ENCODE assay signal across 9 cellular contexts in genomic region chr7:99330314-99330961, GRCh38. TPM values are rescaled to one million over a fixed set of nuclear protein-coding genes. Genes with fewer than 3 reads are reported as not detected.
DNase-seq lines count a peak whose midpoint lies in the region; ATAC-seq and TF ChIP-seq lines count a peak whose summit lies in the region.
"Not testable (repeated sequence)": the region's sequence is repeated elsewhere in the genome, so short reads cannot be mapped to it uniquely, and the experiment has no call there.
"Had no signal": no experiment of that assay in that cellular context is flagged by ENCODE, and none has a peak within 500 bp of the region (broad histone marks: within the 10 kb centered on the region; RNA-seq: fewer than 3 reads in every experiment).

No MANE protein-coding gene starts in this region.

- CTCF ChIA-PET in HEK293 (lab: Yijun Ruan, JAX): interaction anchor here (0.7 to 1.4 kb wide), 3 partner anchors 9 to 16 kb away, joined by 3 to 4 read pairs (median 3); no protein-coding TSS in a partner anchor

- not testable (repeated sequence) for TF ChIP-seq CTCF in AG10803 (conservative IDR thresholded peaks at IDR 0.05; ENCODE audit: low read length); HEK293 (tag by site-specific recombination; IDR thresholded peaks at IDR 0.05); left lung (IDR thresholded peaks at IDR 0.05)

- intact Hi-C loops in left lung (cut with DNase I): not testable (repeated sequence)

- H3K4me2 ChIP-seq in skeletal muscle satellite cell (ENCODE audit: low read length): peak overlapping the region; percentile 74

- peak overlapping the region; percentile 55 for H3K4me3 Mint-ChIP-seq in T-helper 1 cell treated with Interleukin-12 subunit alpha and Interleukin-12 subunit beta and Interleukin-4 antibody, amounts not matched to agents 30 μg/mL and 1 μg/mL, for 36 hours

- H3K4me1 Mint-ChIP-seq in T-helper 1 cell treated with Interleukin-12 subunit alpha and Interleukin-12 subunit beta and Interleukin-4 antibody, amounts not matched to agents 30 μg/mL and 1 μg/mL, for 36 hours (ENCODE audit: low read depth): peaks cover 36% of the 10 kb centered on the region

- H3K27me3 ChIP-seq in esophagus (ENCODE audit: control insufficient read depth in 1 of 2, insufficient read depth in 2 of 2, low read length in 2 of 2); left lung; skeletal muscle satellite cell (ENCODE audit: control insufficient read depth, insufficient read depth, low read length): not testable (repeated sequence)

- not testable (repeated sequence) for H3K4me1 ChIP-seq in HEK293 (ENCODE audit: control insufficient read depth, insufficient read depth, low read length); esophagus (ENCODE audit: control insufficient read depth in 2 of 2, insufficient read depth in 2 of 2, low read length in 1 of 2)
- H3K4me1 ChIP-seq in left lung (peaks cover 24 to 59% of the 10 kb centered on the region in 2 donors), skeletal muscle satellite cell (ENCODE audit: control insufficient read depth, insufficient read depth, low read length) (peaks cover 39% of the 10 kb centered on the region)

- H3K27me3 Mint-ChIP-seq in T-helper 1 cell treated with Interleukin-12 subunit alpha and Interleukin-12 subunit beta and Interleukin-4 antibody, amounts not matched to agents 30 μg/mL and 1 μg/mL, for 36 hours (ENCODE audit: low read depth): not testable (repeated sequence)

- H3K36me3 ChIP-seq in HEK293 (ENCODE audit: control insufficient read depth in 2 of 2, insufficient read depth in 1 of 2, low read length in 2 of 2) (peaks cover 22 to 23% of the 10 kb centered on the region in 2 experiments), left lung (peaks cover 0 to 28% of the 10 kb centered on the region in 2 donors), skeletal muscle satellite cell (ENCODE audit: insufficient read depth, low read length) (peaks cover 19% of the 10 kb centered on the region)
- not testable (repeated sequence) for H3K36me3 ChIP-seq in esophagus (ENCODE audit: control insufficient read depth in 2 of 2, insufficient read depth in 2 of 2, low read length in 1 of 2)

- 63 to 66% methylated on average over 8 of the region's 8 CpGs for WGBS in esophagus, 2 donors

- H3K9me3 Mint-ChIP-seq in T-helper 1 cell treated with Interleukin-12 subunit alpha and Interleukin-12 subunit beta and Interleukin-4 antibody, amounts not matched to agents 30 μg/mL and 1 μg/mL, for 36 hours; activated naive CD4-positive, alpha-beta T cell treated with anti-CD3 and anti-CD28 coated beads, Interleukin-2, amount 50 U/mL, for 72 hours: not testable (repeated sequence)

- H3K27ac ChIP-seq in HEK293 (ENCODE audit: extremely low read depth, low read depth, low read length) (peak overlapping the region; percentile 34), esophagus (ENCODE audit: low read depth in 2 of 2, low read length in 1 of 2) (peak overlapping the region; percentile 62 to 69), left lung (peak overlapping the region; percentile 23 to 78)

- peak overlapping the region; percentile 91 for H3K27ac Mint-ChIP-seq in T-helper 1 cell treated with Interleukin-12 subunit alpha and Interleukin-12 subunit beta and Interleukin-4 antibody, amounts not matched to agents 30 μg/mL and 1 μg/mL, for 36 hours
- peak overlapping the region; percentile 79 to 92 for H3K27ac Mint-ChIP-seq in activated naive CD4-positive, alpha-beta T cell treated with anti-CD3 and anti-CD28 coated beads, Interleukin-2, amount 50 U/mL, for 72 hours

- peaks cover 17% of the 10 kb centered on the region for H3K36me3 Mint-ChIP-seq in T-helper 1 cell treated with Interleukin-12 subunit alpha and Interleukin-12 subunit beta and Interleukin-4 antibody, amounts not matched to agents 30 μg/mL and 1 μg/mL, for 36 hours (ENCODE audit: low read depth)
- peaks cover 10 to 14% of the 10 kb centered on the region in 2 donors for H3K36me3 Mint-ChIP-seq in activated naive CD4-positive, alpha-beta T cell treated with anti-CD3 and anti-CD28 coated beads, Interleukin-2, amount 50 U/mL, for 72 hours

- DNase-seq in AG10803 (ENCODE audit: low read depth): peak; percentile 75
- DNase-seq in NCI-H226: peak; percentile 89
- not testable (repeated sequence) for DNase-seq in activated naive CD4-positive, alpha-beta T cell treated with anti-CD3 and anti-CD28 coated beads, Interleukin-2, amount 50 U/mL, for 72 hours (ENCODE audit: low spot score in 2 of 2); left lung

- not testable (repeated sequence) for H3K9me3 ChIP-seq in HEK293 (ENCODE audit: control insufficient read depth, insufficient read depth, low read depth, low read length); esophagus (ENCODE audit: control insufficient read depth in 2 of 2, insufficient read depth in 1 of 2, low read depth in 1 of 2, low read length in 1 of 2); left lung; skeletal muscle satellite cell (replicated peaks; ENCODE audit: low read length)

- not testable (repeated sequence) for H3K4me3 ChIP-seq in AG10803 (ENCODE audit: low read length); HEK293 (ENCODE audit: low read depth, low read length); esophagus (ENCODE audit: low read depth in 1 of 2, low read length in 2 of 2); left lung
- H3K4me3 ChIP-seq in skeletal muscle satellite cell (ENCODE audit: low read length): peak overlapping the region; percentile 46

- POLR2A ChIA-PET in HEK293 (lab: Yijun Ruan, JAX): not testable (repeated sequence)

- peak overlapping the region; percentile 53 for H3K9ac ChIP-seq in skeletal muscle satellite cell (ENCODE audit: low read depth, low read length)

- peak; percentile 66 to 72 for ATAC-seq in activated naive CD4-positive, alpha-beta T cell treated with anti-CD3 and anti-CD28 coated beads, Interleukin-2, amount 50 U/mL, for 72 hours
- peak; percentile 27 for ATAC-seq in left lung

TF ChIP-seq in HEK293, 187 proteins besides CTCF, POLR2A, EP300 and RAD21 (continues in another document):
- TF ChIP-seq ZNF600 (tag by site-specific recombination; IDR thresholded peaks at IDR 0.05) (peak; percentile 60; the same call in 1 of the 2 replicates), EGR2 (tag by site-specific recombination; IDR thresholded peaks at IDR 0.05; ENCODE audit: low read depth) (peak; percentile 48; the same call in 1 of the 2 replicates), ZNF394 (tag by site-specific recombination; IDR thresholded peaks at IDR 0.05; ENCODE audit: borderline replicate concordance) (peak; percentile 53; the same call in 1 of the 2 replicates), SCRT2 (tag by site-specific recombination; IDR thresholded peaks at IDR 0.05) (peak; percentile 29), ZNF660 (tag by site-specific recombination; IDR thresholded peaks at IDR 0.05) (0 out of 2 replicates have a peak, but pooled peaks have one; percentile 69), ZNF24 (tag by site-specific recombination; IDR thresholded peaks at IDR 0.05) (peak; percentile 78; the same call in 1 of the 2 replicates), ZNF324 (tag by site-specific recombination; IDR thresholded peaks at IDR 0.05) (0 out of 2 replicates have a peak, but pooled peaks have one; percentile 60), ZNF335 (tag by site-specific recombination; conservative IDR thresholded peaks at IDR 0.05) (peak; percentile 92)
- TF ChIP-seq, protein P1, sequence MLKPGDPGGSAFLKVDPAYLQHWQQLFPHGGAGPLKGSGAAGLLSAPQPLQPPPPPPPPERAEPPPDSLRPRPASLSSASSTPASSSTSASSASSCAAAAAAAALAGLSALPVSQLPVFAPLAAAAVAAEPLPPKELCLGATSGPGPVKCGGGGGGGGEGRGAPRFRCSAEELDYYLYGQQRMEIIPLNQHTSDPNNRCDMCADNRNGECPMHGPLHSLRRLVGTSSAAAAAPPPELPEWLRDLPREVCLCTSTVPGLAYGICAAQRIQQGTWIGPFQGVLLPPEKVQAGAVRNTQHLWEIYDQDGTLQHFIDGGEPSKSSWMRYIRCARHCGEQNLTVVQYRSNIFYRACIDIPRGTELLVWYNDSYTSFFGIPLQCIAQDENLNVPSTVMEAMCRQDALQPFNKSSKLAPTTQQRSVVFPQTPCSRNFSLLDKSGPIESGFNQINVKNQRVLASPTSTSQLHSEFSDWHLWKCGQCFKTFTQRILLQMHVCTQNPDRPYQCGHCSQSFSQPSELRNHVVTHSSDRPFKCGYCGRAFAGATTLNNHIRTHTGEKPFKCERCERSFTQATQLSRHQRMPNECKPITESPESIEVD (tag by site-specific recombination; IDR thresholded peaks at IDR 0.05): peak; percentile 22; the same call in 1 of the 2 replicates

RNA-seq across cellular contexts. Expression of gene ARPC1A, which starts 4.7 kb away (rescaled TPM):
- total RNA-seq in activated naive CD4-positive, alpha-beta T cell treated with anti-CD3 and anti-CD28 coated beads, Interleukin-2, amount 50 U/mL, for 72 hours: 10 to 100 TPM; 43.5 to 57.2 TPM
- 100 to 1,000 TPM; 150 to 209 TPM for polyA plus RNA-seq in esophagus
- total RNA-seq in left lung: 100 to 1,000 TPM; 142 to 158 TPM
- 237 and 313 TPM in 2 replicates for total RNA-seq in skeletal muscle satellite cell (2012; rRNA removed)

RNA-seq across cellular contexts. Expression of gene ARPC1B, which starts 44.1 kb away (rescaled TPM):
- 100 to 1,000 TPM; 254 to 333 TPM for total RNA-seq in activated naive CD4-positive, alpha-beta T cell treated with anti-CD3 and anti-CD28 coated beads, Interleukin-2, amount 50 U/mL, for 72 hours
- polyA plus RNA-seq in esophagus: 10 to 100 TPM; 18.0 to 55.7 TPM
- total RNA-seq in left lung: 100 to 1,000 TPM; 280 to 311 TPM
- 391 and 451 TPM in 2 replicates for total RNA-seq in skeletal muscle satellite cell (2012; rRNA removed)

RNA-seq across cellular contexts. Expression of gene MYH16, which starts 57.8 kb away (rescaled TPM):
- total RNA-seq in activated naive CD4-positive, alpha-beta T cell treated with anti-CD3 and anti-CD28 coated beads, Interleukin-2, amount 50 U/mL, for 72 hours: under 1 TPM in 1 of 2 donors, not detected in 1; 0.11 TPM
- polyA plus RNA-seq in esophagus: under 1 TPM in 1 of 2 donors, not detected in 1; 0.04 TPM
- total RNA-seq in left lung: not detected
- total RNA-seq in skeletal muscle satellite cell (2012; rRNA removed): not detected in 2 replicates
- total RNA-seq: ovary had no signal
- polyA plus RNA-seq: ovary had no signal
